Comparison of ENCODE assay signal across 3 cellular contexts in genomic region chr4:149507309-149507708, GRCh38.
DNase-seq lines count a peak whose midpoint lies in the region; ATAC-seq and TF ChIP-seq lines count a peak whose summit lies in the region.
"Not testable (repeated sequence)": the region's sequence is repeated elsewhere in the genome, so short reads cannot be mapped to it uniquely, and the experiment has no call there.

No MANE protein-coding gene starts in this region.

- not testable (repeated sequence) for H3K4me3 ChIP-seq in liver (ENCODE audit: low read depth in 1 of 3, low read length in 3 of 3)
- peak overlapping the region in 1 of 3 donors; percentile 3 for H3K4me3 ChIP-seq in right lobe of liver

- not testable (repeated sequence) for TF ChIP-seq POLR2A in right lobe of liver (IDR thresholded peaks at IDR 0.05)

- not testable (repeated sequence) for DNase-seq in left lobe of liver (ENCODE audit: low spot score)
- peak in 1 of 3 donors; percentile 50 for DNase-seq in right lobe of liver

- H3K27me3 ChIP-seq in liver (ENCODE audit: control insufficient read depth in 4 of 4, insufficient read depth in 4 of 4, low read length in 3 of 4); right lobe of liver: not testable (repeated sequence)

- TF ChIP-seq CTCF in liver (IDR thresholded peaks at IDR 0.05; ENCODE audit: low read depth, low read length, missing input control); right lobe of liver (IDR thresholded peaks at IDR 0.05): not testable (repeated sequence)

- not testable (repeated sequence) for H3K9me3 ChIP-seq in liver (ENCODE audit: control insufficient read depth in 4 of 4, low read length in 3 of 4); right lobe of liver

- peak; percentile 6 for ATAC-seq in left lobe of liver
- not testable (repeated sequence) for ATAC-seq in right lobe of liver

- intact Hi-C loops in right lobe of liver (cut with DNase I) = not testable (repeated sequence)

- not testable (repeated sequence) for H3K9ac ChIP-seq in liver (ENCODE audit: low read depth in 1 of 2, low read length in 2 of 2)

- 32% methylated on average over 1 of the region's 1 CpG for WGBS in liver
- WGBS in right lobe of liver (ENCODE audit: insufficient coverage, low coverage, low lambda C conversion rate, missing lambda C conversion rate) = 35% methylated on average over 1 of the region's 1 CpG

- not testable (repeated sequence) for TF ChIP-seq RAD21 in liver (IDR thresholded peaks at IDR 0.05)

- H3K4me1 ChIP-seq in liver (ENCODE audit: control insufficient read depth in 4 of 4, insufficient read depth in 4 of 4, low read length in 3 of 4) (peaks cover 7 to 26% (median 14%) of the 10 kb centered on the region in 4 donors), right lobe of liver (peaks cover 0 to 13% (median 8%) of the 10 kb centered on the region in 4 donors)

- not testable (repeated sequence) for H3K27ac ChIP-seq in liver (ENCODE audit: low read depth in 1 of 2, low read length in 2 of 2)
- H3K27ac ChIP-seq in right lobe of liver = peak overlapping the region in 2 of 3 donors; percentile 25 to 50

- not testable (repeated sequence) for H3K36me3 ChIP-seq in liver (ENCODE audit: control insufficient read depth in 4 of 4, insufficient read depth in 3 of 4, low read depth in 1 of 4, low read length in 3 of 4); right lobe of liver

TF ChIP-seq in liver, 16 proteins besides CTCF, POLR2A, EP300 and RAD21:
- TF ChIP-seq HNF4A (conservative IDR thresholded peaks at IDR 0.05) (peak; percentile 71 to 75), MAX (IDR thresholded peaks at IDR 0.05) (peak; percentile 19), ZBTB33 (IDR thresholded peaks at IDR 0.05) (peak; percentile 22), SP1 (IDR thresholded peaks at IDR 0.05) (peak; percentile 67), RXRA (IDR thresholded peaks at IDR 0.05) (peak; percentile 66 to 77), JUND (IDR thresholded peaks at IDR 0.05) (peak in 1 of 2 donors; percentile 21)
